ENCODE assay signal across 8 cellular contexts in genomic region chr1:218377143-218377660, GRCh38. TPM values are rescaled to one million over a fixed set of nuclear protein-coding genes. Genes with fewer than 3 reads are reported as not detected.
DNase-seq lines count a peak whose midpoint lies in the region; ATAC-seq and TF ChIP-seq lines count a peak whose summit lies in the region.

No MANE protein-coding gene starts in this region.

- no peak overlapping the region for H3K4me3 Mint-ChIP-seq in endodermal cell

- no peaks in the 10 kb centered on the region for H3K27me3 ChIP-seq in endodermal cell (ENCODE audit: control insufficient read depth, insufficient read depth, low read length, poor library complexity, severe bottlenecking)

- ATAC-seq in GM18868 (IDR thresholded peaks at IDR 0.05; ENCODE audit: unreplicated experiment), result peak; percentile 96
- ATAC-seq in HG02970 (IDR thresholded peaks at IDR 0.05; ENCODE audit: low FRiP score, unreplicated experiment), result peak; percentile 69
- peak; percentile 97 to 98 for ATAC-seq in activated naive CD4-positive, alpha-beta T cell treated with anti-CD3 and anti-CD28 coated beads, Interleukin-2, amount 50 U/mL, for 72 hours
- ATAC-seq in omental fat pad (ENCODE audit: low FRiP score), result peak; percentile 49

- no peak for TF ChIP-seq CTCF in omental fat pad (IDR thresholded peaks at IDR 0.05)
- TF ChIP-seq CTCF in endodermal cell (conservative IDR thresholded peaks at IDR 0.05), result no peak

- no peak overlapping the region for H3K4me3 ChIP-seq in endodermal cell (ENCODE audit: low read length)

- no peaks in the 10 kb centered on the region for H3K9me3 Mint-ChIP-seq in activated naive CD4-positive, alpha-beta T cell treated with anti-CD3 and anti-CD28 coated beads, Interleukin-2, amount 50 U/mL, for 72 hours
- no peaks in the 10 kb centered on the region for H3K9me3 Mint-ChIP-seq in endodermal cell

- H3K27ac Mint-ChIP-seq in activated naive CD4-positive, alpha-beta T cell treated with anti-CD3 and anti-CD28 coated beads, Interleukin-2, amount 50 U/mL, for 72 hours, result peak overlapping the region; percentile 29 to 76
- no peak overlapping the region for H3K27ac Mint-ChIP-seq in endodermal cell

- H3K4me1 ChIP-seq in endodermal cell (ENCODE audit: control insufficient read depth, insufficient read depth, low read length), result peaks cover 3% of the 10 kb centered on the region

- H3K4me1 Mint-ChIP-seq in endodermal cell, result peaks cover 6% of the 10 kb centered on the region

- no peak overlapping the region for H3K27ac ChIP-seq in endodermal cell (ENCODE audit: low read depth, low read length)

- DNase-seq in RPMI8226, result peak; percentile 65
- DNase-seq in activated naive CD4-positive, alpha-beta T cell treated with anti-CD3 and anti-CD28 coated beads, Interleukin-2, amount 50 U/mL, for 72 hours (ENCODE audit: low spot score in 2 of 2), result peak; percentile 46 to 59
- no peak for DNase-seq in omental fat pad (ENCODE audit: low spot score)
- no peak for DNase-seq in NCI-H1092 (lab: John Stamatoyannopoulos, UW)
- no peak for DNase-seq in NCI-H146 (lab: John Stamatoyannopoulos, UW)
- no peak for DNase-seq in endodermal cell

- no peaks in the 10 kb centered on the region for H3K9me3 ChIP-seq in endodermal cell (ENCODE audit: control insufficient read depth, low read length)

- 90 to 92% methylated on average over 2 to 3 of the region's 4 CpGs for WGBS in endodermal cell (ENCODE audit: insufficient coverage in 1 of 2, insufficient read length in 1 of 2), 2 experiments

- H3K36me3 Mint-ChIP-seq in activated naive CD4-positive, alpha-beta T cell treated with anti-CD3 and anti-CD28 coated beads, Interleukin-2, amount 50 U/mL, for 72 hours, result no peaks in the 10 kb centered on the region
- H3K36me3 Mint-ChIP-seq in endodermal cell (ENCODE audit: low read depth), result no peaks in the 10 kb centered on the region

- H3K27me3 Mint-ChIP-seq in endodermal cell (ENCODE audit: insufficient read depth), result no peaks in the 10 kb centered on the region

- H3K36me3 ChIP-seq in endodermal cell (ENCODE audit: control insufficient read depth, insufficient read depth, low read length), result no peaks in the 10 kb centered on the region

- no peak overlapping the region for H3K9ac ChIP-seq in endodermal cell (ENCODE audit: extremely low read depth, low read length, poor library complexity, severe bottlenecking)

RNA-seq across cellular contexts. Expression of gene TGFB2, which starts 32.1 kb away (rescaled TPM):
- under 1 TPM in 1 of 2 donors, not detected in 1; 0.07 TPM for total RNA-seq in activated naive CD4-positive, alpha-beta T cell treated with anti-CD3 and anti-CD28 coated beads, Interleukin-2, amount 50 U/mL, for 72 hours
- total RNA-seq in omental fat pad (1 to 10 TPM; 3.1 to 9.1 (median 4.1) TPM), endodermal cell (1 to 10 TPM in 1 of 2 donors, under 1 TPM in 1; 0.11 to 1.2 TPM)
- 16.2 TPM for polyA plus RNA-seq in endodermal cell (2013, experiment 1 of 2)
- polyA plus RNA-seq in endodermal cell (2013, experiment 2 of 2), result 17.1 TPM

Comparison
In these comparisons a context has a peak if more than half of its experiments do, and no peak if none do; other contexts are left out.
1. DNase-seq: peak in RPMI8226 (single experiment) and activated naive CD4-positive, alpha-beta T cell treated with anti-CD3 and anti-CD28 coated beads, Interleukin-2, amount 50 U/mL, for 72 hours (2 of 2); none in omental fat pad (single experiment), NCI-H1092 (single experiment), NCI-H146 (single experiment) and endodermal cell (single experiment).
2. Peak in every context shown above with its lines, with median percentiles within 50 percentile points of each other: ATAC-seq.